In genomic region chr17:81295031-81295677, GRCh38 we compare ENCODE assay signal across 1 cellular context.
A peak's percentile ranks its signal among the peaks of the same experiment; 100 is the strongest.
TF ChIP-seq lines count a peak whose summit lies in the region.

Gene SLC38A10 (minus strand): TSS chr17:81295307. CDS start chr17:81294921, 386 bp downstream.

TF ChIP-seq in HepG2, 621 proteins besides CTCF, POLR2A, EP300 and RAD21 (continued from another document and continues in another):
- TF ChIP-seq ZNF263 (CRISPR knock-in tag; IDR thresholded peaks at IDR 0.05): peak; percentile 51; the same call in 1 of the 2 replicates
- TF ChIP-seq CEBPB (IDR thresholded peaks at IDR 0.05; ENCODE audit: borderline replicate concordance, low read depth, low read length): no peak
- peak; percentile 58; the same call in 1 of the 2 replicates for TF ChIP-seq MEIS1 (CRISPR knock-in tag; IDR thresholded peaks at IDR 0.05; ENCODE audit: borderline replicate concordance)
- TF ChIP-seq GTF3A (CRISPR knock-in tag; conservative IDR thresholded peaks at IDR 0.05): no peak
- no peak for TF ChIP-seq MBD4 (IDR thresholded peaks at IDR 0.05; ENCODE audit: borderline replicate concordance, low read length)
- no peak for TF ChIP-seq ZNF503 (CRISPR knock-in tag; IDR thresholded peaks at IDR 0.05)
- TF ChIP-seq CBX5 (CRISPR knock-in tag; IDR thresholded peaks at IDR 0.05; ENCODE audit: borderline replicate concordance): no peak
- TF ChIP-seq POLR2AphosphoS5 (IDR thresholded peaks at IDR 0.05; ENCODE audit: low read depth, low read length): peak; percentile 96
- TF ChIP-seq CCDC6 (CRISPR knock-in tag; IDR thresholded peaks at IDR 0.05): peak; percentile 88
- TF ChIP-seq ZBTB7A (CRISPR knock-in tag; IDR thresholded peaks at IDR 0.05): peak; percentile 95
- peak; percentile 43 for TF ChIP-seq ETV6 (CRISPR knock-in tag; conservative IDR thresholded peaks at IDR 0.05)
- no peak for TF ChIP-seq ZNF775 (CRISPR knock-in tag; IDR thresholded peaks at IDR 0.05; ENCODE audit: borderline replicate concordance)
- TF ChIP-seq RORA (CRISPR knock-in tag; IDR thresholded peaks at IDR 0.05): no peak
- no peak for TF ChIP-seq TEAD2 (CRISPR knock-in tag; IDR thresholded peaks at IDR 0.05)
- peak; percentile 93 for TF ChIP-seq MED8 (CRISPR knock-in tag; IDR thresholded peaks at IDR 0.05; ENCODE audit: insufficient replicate concordance)
- TF ChIP-seq ZBTB40 (IDR thresholded peaks at IDR 0.05): peak; percentile 71
- peak; percentile 84 for TF ChIP-seq ZBTB40 (CRISPR knock-in tag; IDR thresholded peaks at IDR 0.05)
- TF ChIP-seq ASH2L (IDR thresholded peaks at IDR 0.05; ENCODE audit: insufficient read length, low read depth, low read length): peak; percentile 83
- TF ChIP-seq ZSCAN12 (CRISPR knock-in tag; IDR thresholded peaks at IDR 0.05): peak; percentile 64; the same call in 1 of the 2 replicates
- no peak for TF ChIP-seq SMARCC2 (IDR thresholded peaks at IDR 0.05)
- no peak for TF ChIP-seq ZC3H4 (CRISPR knock-in tag; IDR thresholded peaks at IDR 0.05; ENCODE audit: borderline replicate concordance)
- TF ChIP-seq ZNF274 (CRISPR knock-in tag; IDR thresholded peaks at IDR 0.05): no peak
- TF ChIP-seq ATF7 (IDR thresholded peaks at IDR 0.05): no peak
- TF ChIP-seq ATF7 (CRISPR knock-in tag; IDR thresholded peaks at IDR 0.05): peak; percentile 24; the same call in 1 of the 2 replicates
- TF ChIP-seq PAF1 (CRISPR knock-in tag; IDR thresholded peaks at IDR 0.05): no peak
- TF ChIP-seq ZSCAN30 (CRISPR knock-in tag; IDR thresholded peaks at IDR 0.05): peak; percentile 99
- peak; percentile 77; the same call in 1 of the 2 replicates for TF ChIP-seq DZIP1 (CRISPR knock-in tag; IDR thresholded peaks at IDR 0.05)
- TF ChIP-seq HINFP (CRISPR knock-in tag; IDR thresholded peaks at IDR 0.05; ENCODE audit: low read depth): 0 out of 2 replicates have a peak, but pooled peaks have one; percentile 7
- no peak for TF ChIP-seq SIN3B (IDR thresholded peaks at IDR 0.05; ENCODE audit: low read length)
- peak; percentile 49; the same call in 1 of the 2 replicates for TF ChIP-seq ZFYVE20 (CRISPR knock-in tag; IDR thresholded peaks at IDR 0.05; ENCODE audit: borderline replicate concordance, low read depth)
- TF ChIP-seq SAFB2 (CRISPR knock-in tag; IDR thresholded peaks at IDR 0.05; ENCODE audit: borderline replicate concordance, low read depth): no peak; the same call in 1 of the 2 replicates
- TF ChIP-seq ZBTB39 (CRISPR knock-in tag; IDR thresholded peaks at IDR 0.05): no peak
- TF ChIP-seq RXRB (CRISPR knock-in tag; IDR thresholded peaks at IDR 0.05; ENCODE audit: borderline replicate concordance): peak; percentile 68
- peak; percentile 40; the same call in 1 of the 2 replicates for TF ChIP-seq DDIT3 (CRISPR knock-in tag; IDR thresholded peaks at IDR 0.05)
- TF ChIP-seq GABPB1 (CRISPR knock-in tag; IDR thresholded peaks at IDR 0.05): peak; percentile 97
- no peak for TF ChIP-seq TCF7 (IDR thresholded peaks at IDR 0.05; ENCODE audit: low read depth)
- TF ChIP-seq DPF2 (CRISPR knock-in tag; IDR thresholded peaks at IDR 0.05; ENCODE audit: borderline replicate concordance, low read depth): no peak
- no peak for TF ChIP-seq ZNF460 (CRISPR knock-in tag; IDR thresholded peaks at IDR 0.05; ENCODE audit: borderline replicate concordance)
- no peak; the same call in none of the 2 replicates for TF ChIP-seq ZNF619 (CRISPR knock-in tag; IDR thresholded peaks at IDR 0.05)
- no peak for TF ChIP-seq HIC2 (CRISPR knock-in tag; IDR thresholded peaks at IDR 0.05; ENCODE audit: low read depth)
- TF ChIP-seq LCORL (IDR thresholded peaks at IDR 0.05): no peak
- TF ChIP-seq LCORL (CRISPR knock-in tag; IDR thresholded peaks at IDR 0.05): peak; percentile 79
- TF ChIP-seq ZNF605 (CRISPR knock-in tag; IDR thresholded peaks at IDR 0.05): no peak
- peak; percentile 94 for TF ChIP-seq HNRNPL (IDR thresholded peaks at IDR 0.05; ENCODE audit: low read depth, low read length)
- TF ChIP-seq NONO (IDR thresholded peaks at IDR 0.05): no peak
- TF ChIP-seq NONO (CRISPR knock-in tag; conservative IDR thresholded peaks at IDR 0.05): no peak; the same call in 1 of the 2 replicates
- TF ChIP-seq ZNF136 (CRISPR knock-in tag; IDR thresholded peaks at IDR 0.05; ENCODE audit: low read depth): no peak
